In the genomic region with DNA sequence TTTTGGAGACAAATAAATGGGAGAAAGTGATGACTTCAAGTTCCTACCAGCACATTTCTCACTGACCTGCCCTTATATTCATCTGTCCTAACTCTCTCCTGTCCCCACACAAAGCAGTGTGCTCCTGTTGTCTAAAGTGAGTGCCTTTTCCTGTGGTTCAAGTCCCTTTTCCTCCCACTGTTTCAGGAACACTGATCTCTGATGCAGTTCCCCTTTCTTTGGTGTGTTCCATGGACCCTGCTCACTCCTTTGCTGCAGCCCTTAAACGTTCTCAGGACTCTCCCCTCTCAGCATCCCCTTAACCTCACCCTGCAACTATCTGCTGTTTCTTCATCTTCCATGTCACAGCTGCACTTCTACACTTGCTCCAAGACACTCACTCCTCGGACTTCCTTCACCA, we compare ENCODE assay signal across 7 cellular contexts.
"Had no signal": no experiment of that assay in that cellular context is flagged by ENCODE, and none has a peak within 500 bp of the region (broad histone marks: within the 10 kb centered on the region; RNA-seq: fewer than 3 reads in every experiment).

No MANE protein-coding gene starts in this region.

- H2AFZ ChIP-seq: GM23338 had no signal

- ATAC-seq: GM23338 had no signal

- H3K4me2 ChIP-seq: GM23338 had no signal

- H3K4me1 Mint-ChIP-seq: GM23338 had no signal

- H3K36me3 Mint-ChIP-seq: IgD-negative memory B cell had no signal

- H3K4me3 ChIP-seq: GM23338 had no signal

- DNase-seq: H9, HCEC 1CT had no signal

- H3K27ac Mint-ChIP-seq: GM23338, H9, IgD-negative memory B cell had no signal

- FAIRE-seq: H1, H54, HTR-8/SVneo had no signal

- H3K4me3 Mint-ChIP-seq: GM23338, H9 had no signal
